1 cellular context compared by ENCODE assay signal in genomic region chr3:51982352-51982837, GRCh38.
A peak's percentile ranks its signal among the peaks of the same experiment; 100 is the strongest.
TF ChIP-seq lines count a peak whose summit lies in the region.

No MANE protein-coding gene starts in this region.

TF ChIP-seq in GM12878, 131 proteins besides CTCF, POLR2A, EP300 and RAD21 (continues in another document):
- TF ChIP-seq PBX3 (IDR thresholded peaks at IDR 0.05; ENCODE audit: insufficient replicate concordance, low read depth, low read length) (no peak), ZSCAN29 (IDR thresholded peaks at IDR 0.05) (no peak), SMAD1 (IDR thresholded peaks at IDR 0.05; ENCODE audit: low read depth, partially characterized antibody) (no peak), WRNIP1 (IDR thresholded peaks at IDR 0.05; ENCODE audit: borderline replicate concordance, low read depth, low read length) (0 out of 2 replicates have a peak, but pooled peaks have one; percentile 49), USF1 (IDR thresholded peaks at IDR 0.05; ENCODE audit: borderline replicate concordance, extremely low read length, insufficient read depth, low read depth, low read length) (no peak), GATAD2B (conservative IDR thresholded peaks at IDR 0.05; ENCODE audit: low read depth) (peak; percentile 26; the same call in 1 of the 2 replicates), NR2F1 (conservative IDR thresholded peaks at IDR 0.05) (no peak), BCL3 (IDR thresholded peaks at IDR 0.05; ENCODE audit: borderline replicate concordance, insufficient read depth, low read depth, low read length, poor library complexity, severe bottlenecking) (no peak), STAT3 (IDR thresholded peaks at IDR 0.05; ENCODE audit: low read depth, low read length) (no peak), CHD2 (IDR thresholded peaks at IDR 0.05; ENCODE audit: borderline replicate concordance, low read depth, low read length) (0 out of 2 replicates have a peak, but pooled peaks have one; percentile 26), ZZZ3 (IDR thresholded peaks at IDR 0.05; ENCODE audit: control insufficient read depth, insufficient read length, low read depth) (no peak), HDGF (IDR thresholded peaks at IDR 0.05) (peak; percentile 95; the same call in 1 of the 2 replicates), CBX5 (IDR thresholded peaks at IDR 0.05; ENCODE audit: low read depth) (no peak), ZBTB11 (CRISPR knock-in tag; IDR thresholded peaks at IDR 0.05) (no peak), PML (IDR thresholded peaks at IDR 0.05; ENCODE audit: low read length) (no peak), MAX (IDR thresholded peaks at IDR 0.05; ENCODE audit: low read depth, low read length) (peak; percentile 75; the same call in 1 of the 2 replicates), STAT1 (conservative IDR thresholded peaks at IDR 0.05) (no peak), CREB1 (IDR thresholded peaks at IDR 0.05; ENCODE audit: low read depth) (no peak), LARP7 (IDR thresholded peaks at IDR 0.05) (0 out of 2 replicates have a peak, but pooled peaks have one; percentile 10), ZBTB33 (IDR thresholded peaks at IDR 0.05) (no peak), NKRF (conservative IDR thresholded peaks at IDR 0.05) (no peak; the same call in 1 of the 2 replicates), CEBPB (IDR thresholded peaks at IDR 0.05; ENCODE audit: borderline replicate concordance in 1 of 2, low read depth in 2 of 2, low read length in 2 of 2) (no peak), ATF7 (IDR thresholded peaks at IDR 0.05; ENCODE audit: low read depth) (peak; percentile 36), TCF3 (IDR thresholded peaks at IDR 0.05; ENCODE audit: borderline replicate concordance, insufficient read depth, low read depth, low read length) (peak; percentile 56; the same call in 1 of the 2 replicates), ZBTB4 (CRISPR knock-in tag; IDR thresholded peaks at IDR 0.05) (no peak), MTA2 (IDR thresholded peaks at IDR 0.05; ENCODE audit: low read depth) (peak; percentile 59), SPI1 (IDR thresholded peaks at IDR 0.05; ENCODE audit: borderline replicate concordance, insufficient read depth, low read depth, low read length) (no peak), BMI1 (IDR thresholded peaks at IDR 0.05; ENCODE audit: borderline replicate concordance) (no peak), RELB (IDR thresholded peaks at IDR 0.05; ENCODE audit: low read depth) (no peak), BACH1 (IDR thresholded peaks at IDR 0.05; ENCODE audit: borderline replicate concordance) (peak; percentile 62; the same call in 1 of the 2 replicates), RB1 (IDR thresholded peaks at IDR 0.05; ENCODE audit: borderline replicate concordance) (no peak), ZNF592 (IDR thresholded peaks at IDR 0.05) (no peak), BHLHE40 (IDR thresholded peaks at IDR 0.05; ENCODE audit: borderline replicate concordance in 1 of 2, low read depth in 2 of 2, low read length in 1 of 2) (peak; percentile 46 to 65; a peak in 3 of 4 replicates)
